Comparison of ENCODE assay signal across 13 cellular contexts in genomic region chr6:136410201-136411027, GRCh38.
DNase-seq lines count a peak whose midpoint lies in the region; ATAC-seq, FAIRE-seq and TF ChIP-seq lines count a peak whose summit lies in the region.
"Had no signal": no experiment of that assay in that cellular context is flagged by ENCODE, and none has a peak within 500 bp of the region (broad histone marks: within the 10 kb centered on the region; RNA-seq: fewer than 3 reads in every experiment).

No MANE protein-coding gene starts in this region.

- no peak for TF ChIP-seq EP300 in A549 (IDR thresholded peaks at IDR 0.05)

- H3K4me2 ChIP-seq in A549 (peak overlapping the region; percentile 56), PC-3 (ENCODE audit: low read length) (0 out of 2 replicates have a peak overlapping the region, but pooled peaks have one; percentile 15)

- no peaks in the 10 kb centered on the region for H3K27me3 ChIP-seq in PC-3 (ENCODE audit: low read length)
- no peaks in the 10 kb centered on the region for H3K27me3 ChIP-seq in lower lobe of right lung (ENCODE audit: low read depth)
- H3K27me3 ChIP-seq: cardiac muscle cell had no signal

- POLR2A ChIA-PET in A549 (lab: Yijun Ruan, JAX) (interaction anchor here (0.5 kb wide), 1 partner anchor 79 kb away, joined by 4 read pairs; no protein-coding TSS in a partner anchor), PC-3 (lab: Charles Lee; ENCODE audit: unreplicated experiment) (no interaction called here)

- peak overlapping the region; percentile 97 for H3K27ac ChIP-seq in A549
- peak overlapping the region; percentile 96 for H3K27ac ChIP-seq in PC-3 (ENCODE audit: low read length)
- H3K27ac ChIP-seq in lower lobe of right lung, result no peak overlapping the region
- H3K27ac ChIP-seq: cardiac muscle cell had no signal

- TF ChIP-seq CTCF in A549 (IDR thresholded peaks at IDR 0.05) (no peak), PC-3 (conservative IDR thresholded peaks at IDR 0.05; ENCODE audit: low read depth, low read length) (no peak), lower lobe of right lung (IDR thresholded peaks at IDR 0.05) (no peak)

- intact Hi-C loops in PC-3 (cut with micrococcal nuclease), result no loop called here
- intact Hi-C loops in lower lobe of right lung (cut with DNase I), result no loop called here

- H3K9ac ChIP-seq in PC-3 (ENCODE audit: low read length), result peak overlapping the region; percentile 84

- CTCF ChIA-PET in A549 (lab: Yijun Ruan, JAX) (interaction anchor here (1.3 kb wide), 1 partner anchor 19 kb away, joined by 4 read pairs; no protein-coding TSS in a partner anchor), PC-3 (lab: Charles Lee) (no interaction called here)

- WGBS in A549 (ENCODE audit: missing lambda C conversion rate), result 72% methylated on average over 3 of the region's 3 CpGs

- no peaks in the 10 kb centered on the region for H3F3A ChIP-seq in PC-3 (ENCODE audit: low read length, unreplicated experiment)

- no peaks in the 10 kb centered on the region for H4K20me1 ChIP-seq in PC-3 (ENCODE audit: low read length)

- no peak for TF ChIP-seq RAD21 in A549 (conservative IDR thresholded peaks at IDR 0.05 in 1 of 2, IDR thresholded peaks at IDR 0.05 in 1 of 2)

- H2AFZ ChIP-seq in PC-3 (ENCODE audit: low read length), result no peak overlapping the region

- H3K79me2 ChIP-seq in PC-3 (ENCODE audit: low read length), result no peaks in the 10 kb centered on the region

- H3K4me3 ChIP-seq in A549 (no peak overlapping the region), PC-3 (ENCODE audit: low read length) (no peak overlapping the region), lower lobe of right lung (no peak overlapping the region)
- H3K4me3 ChIP-seq: cardiac muscle cell had no signal

- no TSS peak for BruUV-seq in PC-3 (replicated peaks; lab: Mats Ljungman, UMichigan)

- ATAC-seq in A549, result peak; percentile 27 to 35; a peak in 3 of 6 replicates
- peak; percentile 88 for ATAC-seq in GM19035 (IDR thresholded peaks at IDR 0.05; ENCODE audit: unreplicated experiment)
- peak; percentile 71 for ATAC-seq in HG02623 (IDR thresholded peaks at IDR 0.05; ENCODE audit: unreplicated experiment)
- no peak for ATAC-seq in PC-3
- no peak for ATAC-seq in lower lobe of right lung
- ATAC-seq: left ventricle myocardium superior had no signal

- TF ChIP-seq POLR2A in A549 (IDR thresholded peaks at IDR 0.05; ENCODE audit: low read length), result no peak

- no peak for FAIRE-seq in A549 (lab: Jason Lieb, UNC)

- no peaks in the 10 kb centered on the region for H3K9me2 ChIP-seq in PC-3 (replicated peaks; ENCODE audit: low read length)

- H3K4me1 ChIP-seq in A549, result peaks cover 78% of the 10 kb centered on the region
- peaks cover 46% of the 10 kb centered on the region for H3K4me1 ChIP-seq in PC-3 (ENCODE audit: insufficient read depth, low read length)
- H3K4me1 ChIP-seq in lower lobe of right lung, result peaks cover 3% of the 10 kb centered on the region

- H3K9me3 ChIP-seq in A549 (no peaks in the 10 kb centered on the region), PC-3 (ENCODE audit: low read length) (no peaks in the 10 kb centered on the region), lower lobe of right lung (no peaks in the 10 kb centered on the region)

- DNase-seq in A549 (ENCODE audit: low read depth in 1 of 2, low spot score in 1 of 2), result no peak
- no peak for DNase-seq in PC-3
- no peak for DNase-seq in SK-N-DZ (ENCODE audit: low spot score)
- DNase-seq in NCI-H2029 (lab: John Stamatoyannopoulos, UW), result no peak
- no peak for DNase-seq in lower lobe of right lung
- no peak for DNase-seq in hippocampal formation (lab: John Stamatoyannopoulos, UW)
- DNase-seq: ACHN; activated CD8-positive, alpha-beta memory T cell treated with anti-CD3 and anti-CD28 coated beads, Interleukin-2, amount 50 U/mL, for 48 hours; left ventricle myocardium superior; posterior cingulate gyrus had no signal

- H3K36me3 ChIP-seq in PC-3 (ENCODE audit: low read depth, low read length) (no peaks in the 10 kb centered on the region), lower lobe of right lung (no peaks in the 10 kb centered on the region)
- H3K36me3 ChIP-seq: cardiac muscle cell had no signal

TF ChIP-seq in A549, 52 proteins besides CTCF, POLR2A, EP300 and RAD21:
- TF ChIP-seq SREBF2 (IDR thresholded peaks at IDR 0.05) (no peak), RFX5 (IDR thresholded peaks at IDR 0.05) (no peak), HOXB13 (CRISPR knock-in tag; IDR thresholded peaks at IDR 0.05; ENCODE audit: low read depth) (no peak), ZSCAN20 (CRISPR knock-in tag; IDR thresholded peaks at IDR 0.05) (no peak), EHMT2 (IDR thresholded peaks at IDR 0.05; ENCODE audit: low read depth) (no peak), ZC3H11A (IDR thresholded peaks at IDR 0.05) (no peak), MAFK (IDR thresholded peaks at IDR 0.05; ENCODE audit: partially characterized antibody) (peak; percentile 75), RNF2 (IDR thresholded peaks at IDR 0.05; ENCODE audit: borderline replicate concordance, low read depth) (no peak), ZNF302 (CRISPR knock-in tag; IDR thresholded peaks at IDR 0.05) (no peak)

Comparison
In these comparisons a context has a peak if more than half of its experiments do, and no peak if none do; other contexts are left out.
1. ATAC-seq: peak in A549 (2 of 2), GM19035 (single experiment) and HG02623 (single experiment); none in PC-3 (single experiment) and lower lobe of right lung (0 of 2).